Comparison of ENCODE assay signal across 29 cellular contexts in the genomic region with DNA sequence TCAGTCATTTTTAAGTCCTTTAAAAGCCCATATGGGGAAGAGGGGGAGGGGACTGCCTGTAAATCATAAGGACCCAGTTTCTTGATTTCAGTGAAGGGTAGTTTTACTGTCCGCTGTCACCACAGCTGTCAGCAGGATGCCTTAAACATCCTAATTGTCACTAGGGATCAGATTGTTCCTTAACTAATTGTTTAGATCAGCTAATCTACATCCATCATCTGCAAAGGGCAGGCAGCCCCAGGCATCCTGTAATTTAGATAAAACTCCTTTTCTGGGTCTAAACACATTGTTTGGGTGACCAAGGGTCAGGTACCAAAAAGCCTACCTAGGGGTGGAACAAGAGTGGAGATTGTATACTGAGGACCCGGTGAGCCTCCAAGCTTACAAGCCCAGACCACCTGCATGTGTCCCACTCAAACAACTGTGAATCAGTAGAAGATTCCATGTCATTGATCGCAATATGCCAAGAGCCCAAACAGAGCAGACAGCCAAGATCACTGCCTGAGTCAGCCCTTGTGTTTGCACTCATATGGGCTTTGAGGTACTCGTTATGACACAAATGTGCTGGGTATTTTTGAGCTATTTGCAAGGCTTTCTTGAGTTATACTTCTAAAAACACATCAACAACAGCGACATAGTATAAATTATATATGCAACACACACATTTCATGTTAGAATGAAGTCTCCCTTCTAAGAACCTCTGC.
DNase-seq lines count a peak whose midpoint lies in the region; FAIRE-seq and TF ChIP-seq lines count a peak whose summit lies in the region.
"Had no signal": no experiment of that assay in that cellular context is flagged by ENCODE, and none has a peak within 500 bp of the region (broad histone marks: within the 10 kb centered on the region; RNA-seq: fewer than 3 reads in every experiment).

No MANE protein-coding gene starts in this region.

- H3K9ac ChIP-seq in astrocyte (ENCODE audit: low read length) (no peak overlapping the region), mesendoderm (ENCODE audit: low read length) (no peak overlapping the region)

- POLR2A ChIA-PET in HEK293T (lab: Yijun Ruan, JAX): interaction anchor here (1.0 kb wide), 1 partner anchor 336 kb away, joined by 4 read pairs; no protein-coding TSS in a partner anchor

- WGBS in mesendoderm (ENCODE audit: extremely low coverage, insufficient coverage, low lambda C conversion rate): no CpG with 5 or more reads among the region's 5 CpGs

- H4K5ac ChIP-seq in mesendoderm (ENCODE audit: low read length): no peak overlapping the region

- H3K56ac ChIP-seq in mesendoderm (ENCODE audit: low read length): no peak overlapping the region

- H3K36me3 ChIP-seq in astrocyte (ENCODE audit: insufficient read depth, low read length) (no peaks in the 10 kb centered on the region), mesendoderm (ENCODE audit: control insufficient read depth, insufficient read depth, low read length) (no peaks in the 10 kb centered on the region)
- H3K36me3 ChIP-seq: HAP-1, sigmoid colon, suprapubic skin, uterus had no signal

- H2AK5ac ChIP-seq in mesendoderm (ENCODE audit: low read length): no peak overlapping the region

- H3K79me2 ChIP-seq in astrocyte (ENCODE audit: insufficient read depth, low read length): no peaks in the 10 kb centered on the region
- no peaks in the 10 kb centered on the region for H3K79me2 ChIP-seq in mesendoderm (ENCODE audit: control insufficient read depth, insufficient read depth, low read length)

- H3K4me3 ChIP-seq in astrocyte (ENCODE audit: insufficient read depth, low read depth, low read length): no peak overlapping the region
- H3K4me3 ChIP-seq in mesendoderm (ENCODE audit: low read length): no peak overlapping the region
- H3K4me3 ChIP-seq: HAP-1, sigmoid colon, suprapubic skin, uterus had no signal

- FAIRE-seq in astrocyte (lab: Jason Lieb, UNC): no peak

- H4K8ac ChIP-seq in mesendoderm (ENCODE audit: low read depth, low read length): no peak overlapping the region

- no peak overlapping the region for H3K27ac Mint-ChIP-seq in astrocyte (ENCODE audit: unreplicated experiment)
- H3K27ac Mint-ChIP-seq: activated CD4-positive, alpha-beta T cell treated with anti-CD3 and anti-CD28 coated beads, Interleukin-2, amount 10 ng/mL, durations not matched to agents 24 days and 14 days; activated T-cell treated with anti-CD3 and anti-CD28 coated beads, Interleukin-2, amount 50 U/mL, for 24 hours had no signal

- no peak overlapping the region for H2AFZ ChIP-seq in astrocyte (ENCODE audit: low read depth, low read length)

- H3K4me2 ChIP-seq in astrocyte (ENCODE audit: low read length) (peak overlapping the region; percentile 20), mesendoderm (ENCODE audit: low read length) (no peak overlapping the region)

- no peaks in the 10 kb centered on the region for H3K4me1 ChIP-seq in astrocyte (ENCODE audit: insufficient read depth, low read length)
- no peaks in the 10 kb centered on the region for H3K4me1 ChIP-seq in mesendoderm (ENCODE audit: control insufficient read depth, low read depth, low read length)
- H3K4me1 ChIP-seq: sigmoid colon, suprapubic skin, uterus had no signal

- peaks cover 1% of the 10 kb centered on the region for H3K4me1 Mint-ChIP-seq in astrocyte (ENCODE audit: low read depth, unreplicated experiment)
- H3K4me1 Mint-ChIP-seq: activated CD4-positive, alpha-beta T cell treated with anti-CD3 and anti-CD28 coated beads, Interleukin-2, amount 10 ng/mL, durations not matched to agents 24 days and 14 days had no signal

- no peak overlapping the region for H2BK5ac ChIP-seq in mesendoderm (ENCODE audit: low read length)

- no peaks in the 10 kb centered on the region for H3K9me3 Mint-ChIP-seq in astrocyte (ENCODE audit: unreplicated experiment)
- H3K9me3 Mint-ChIP-seq: activated CD4-positive, alpha-beta T cell treated with anti-CD3 and anti-CD28 coated beads, Interleukin-2, amount 10 ng/mL, durations not matched to agents 24 days and 14 days; activated T-cell treated with anti-CD3 and anti-CD28 coated beads, Interleukin-2, amount 50 U/mL, for 24 hours had no signal

- TF ChIP-seq CTCF in astrocyte (IDR thresholded peaks at IDR 0.05; ENCODE audit: insufficient read depth, low read depth, low read length): no peak

- no peak overlapping the region for H3K4me3 Mint-ChIP-seq in astrocyte (ENCODE audit: unreplicated experiment)
- H3K4me3 Mint-ChIP-seq: activated CD4-positive, alpha-beta T cell treated with anti-CD3 and anti-CD28 coated beads, Interleukin-2, amount 10 ng/mL, durations not matched to agents 24 days and 14 days; activated T-cell treated with anti-CD3 and anti-CD28 coated beads, Interleukin-2, amount 50 U/mL, for 24 hours had no signal

- H3K79me1 ChIP-seq in mesendoderm (ENCODE audit: low read length): no peaks in the 10 kb centered on the region

- no peak overlapping the region for H3K23ac ChIP-seq in mesendoderm (ENCODE audit: low read length)

- H3K36me3 Mint-ChIP-seq in astrocyte (ENCODE audit: low read depth, unreplicated experiment): no peaks in the 10 kb centered on the region

- no peaks in the 10 kb centered on the region for H4K20me1 ChIP-seq in astrocyte (ENCODE audit: insufficient read depth, low read length)

- DNase-seq in HEK293T (ENCODE audit: extremely low spot score) (no peak), NCI-H2227 (lab: John Stamatoyannopoulos, UW; ENCODE audit: unreplicated experiment) (peak; percentile 83), astrocyte (ENCODE audit: low read depth) (no peak), mesendoderm (peak; percentile 53), SW480 (ENCODE audit: low spot score) (no peak), RKO (ENCODE audit: low spot score) (no peak)
- no peak for DNase-seq in activated CD4-positive, CD25-positive, alpha-beta regulatory T cell treated with anti-CD3 and anti-CD28 coated beads, Interleukin-2, amount 50 U/mL, for 72 hours
- DNase-seq: activated CD4-positive, alpha-beta T cell treated with anti-CD3 and anti-CD28 coated beads, Interleukin-2, amount 10 ng/mL, durations not matched to agents 24 days and 14 days; activated gamma-delta T cell; activated T-cell treated with anti-CD3 and anti-CD28 coated beads, Interleukin-2, amount 50 U/mL, for 24 hours; C1 segment of cervical spinal cord; cerebellar nuclear complex; COR-L47; DMS79; effector CD8-positive, alpha-beta T cell; erythroblast; foreskin melanocyte; GF-D8; KG1; left cardiac atrium; NCI-H1436 treated with DMSO at 0.1 percent for 48 hours; NCI-H510A; RPMI8226; sigmoid colon; stimulated activated naive CD4-positive, alpha-beta T cell; uterus had no signal

- no peak overlapping the region for H3K4ac ChIP-seq in mesendoderm (ENCODE audit: low read depth, low read length)

- H3K27me3 ChIP-seq in astrocyte (ENCODE audit: insufficient read depth, low read length) (peaks cover 7% of the 10 kb centered on the region), mesendoderm (ENCODE audit: insufficient read depth, low read length, poor library complexity) (no peaks in the 10 kb centered on the region)
- H3K27me3 ChIP-seq: uterus had no signal

- H2BK120ac ChIP-seq in mesendoderm (ENCODE audit: low read depth, low read length): no peak overlapping the region

- H2BK15ac ChIP-seq in mesendoderm (replicated peaks; ENCODE audit: low read depth): no peak overlapping the region

- CTCF ChIA-PET in HEK293T (lab: Yijun Ruan, JAX): interaction anchor here (0.6 to 1.7 kb wide), 2 partner anchors 111 to 345 kb away, joined by 3 to 6 read pairs; no protein-coding TSS in a partner anchor

- H3K27ac ChIP-seq in astrocyte (ENCODE audit: low read depth, low read length) (no peak overlapping the region), mesendoderm (ENCODE audit: low read depth, low read length) (no peak overlapping the region)
- H3K27ac ChIP-seq: sigmoid colon, suprapubic skin, uterus, VCaP had no signal

- H3K18ac ChIP-seq in mesendoderm (ENCODE audit: low read length): no peak overlapping the region

- H3K9me3 ChIP-seq in astrocyte (ENCODE audit: insufficient read depth, low read depth, low read length): no peaks in the 10 kb centered on the region
- H3K9me3 ChIP-seq: HAP-1, sigmoid colon, suprapubic skin, uterus had no signal

- peaks cover 8% of the 10 kb centered on the region for H3K27me3 Mint-ChIP-seq in astrocyte (ENCODE audit: low read depth, unreplicated experiment)

TF ChIP-seq in HEK293T, 16 proteins besides CTCF, POLR2A, EP300 and RAD21:
- TF ChIP-seq CTBP1 (IDR thresholded peaks at IDR 0.05; ENCODE audit: borderline replicate concordance) (no peak), SP1 (IDR thresholded peaks at IDR 0.05) (no peak), BHLHE40 (IDR thresholded peaks at IDR 0.05; ENCODE audit: borderline replicate concordance) (no peak)
- TF ChIP-seq, protein P1, sequence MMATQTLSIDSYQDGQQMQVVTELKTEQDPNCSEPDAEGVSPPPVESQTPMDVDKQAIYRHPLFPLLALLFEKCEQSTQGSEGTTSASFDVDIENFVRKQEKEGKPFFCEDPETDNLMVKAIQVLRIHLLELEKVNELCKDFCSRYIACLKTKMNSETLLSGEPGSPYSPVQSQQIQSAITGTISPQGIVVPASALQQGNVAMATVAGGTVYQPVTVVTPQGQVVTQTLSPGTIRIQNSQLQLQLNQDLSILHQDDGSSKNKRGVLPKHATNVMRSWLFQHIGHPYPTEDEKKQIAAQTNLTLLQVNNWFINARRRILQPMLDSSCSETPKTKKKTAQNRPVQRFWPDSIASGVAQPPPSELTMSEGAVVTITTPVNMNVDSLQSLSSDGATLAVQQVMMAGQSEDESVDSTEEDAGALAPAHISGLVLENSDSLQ (IDR thresholded peaks at IDR 0.05): peak; percentile 72

Comparison
In these comparisons a context has a peak if more than half of its experiments do, and no peak if none do; other contexts are left out.
1. DNase-seq: peak in NCI-H2227 (single experiment) and mesendoderm (single experiment); none in HEK293T (single experiment), astrocyte (single experiment), SW480 (single experiment), activated CD4-positive, CD25-positive, alpha-beta regulatory T cell treated with anti-CD3 and anti-CD28 coated beads, Interleukin-2, amount 50 U/mL, for 72 hours (single experiment) and RKO (single experiment).